1 cellular context compared by ENCODE assay signal in genomic region chr10:44977287-44978212, GRCh38.
A peak's percentile ranks its signal among the peaks of the same experiment; 100 is the strongest.
TF ChIP-seq lines count a peak whose summit lies in the region.

No MANE protein-coding gene starts in this region.

TF ChIP-seq in HepG2, 621 proteins besides CTCF, POLR2A, EP300 and RAD21 (continued from another document and continues in another):
- TF ChIP-seq YY1 (IDR thresholded peaks at IDR 0.05; ENCODE audit: insufficient read depth, insufficient replicate concordance, low read depth, low read length) (peak; percentile 2), ZNF30 (CRISPR knock-in tag; IDR thresholded peaks at IDR 0.05) (no peak), FOXK1 (CRISPR knock-in tag; IDR thresholded peaks at IDR 0.05; ENCODE audit: borderline replicate concordance, low read depth) (no peak), ZNF792 (CRISPR knock-in tag; IDR thresholded peaks at IDR 0.05) (no peak), ZNF512 (CRISPR knock-in tag; IDR thresholded peaks at IDR 0.05) (no peak; the same call in 1 of the 2 replicates), ZNF567 (CRISPR knock-in tag; IDR thresholded peaks at IDR 0.05; ENCODE audit: borderline replicate concordance) (no peak), KDM5B (CRISPR knock-in tag; IDR thresholded peaks at IDR 0.05; ENCODE audit: borderline replicate concordance) (peak; percentile 72; the same call in 1 of the 2 replicates), ARNT2 (CRISPR knock-in tag; IDR thresholded peaks at IDR 0.05; ENCODE audit: low read depth) (peak; percentile 60; the same call in 1 of the 2 replicates), ZNF770 (CRISPR knock-in tag; IDR thresholded peaks at IDR 0.05) (no peak), ZNF678 (CRISPR knock-in tag; IDR thresholded peaks at IDR 0.05) (0 out of 2 replicates have a peak, but pooled peaks have one; percentile 28), JARID2 (CRISPR knock-in tag; IDR thresholded peaks at IDR 0.05; ENCODE audit: insufficient replicate concordance) (no peak), ZIK1 (CRISPR knock-in tag; IDR thresholded peaks at IDR 0.05; ENCODE audit: borderline replicate concordance, low read depth) (no peak), ZNF256 (CRISPR knock-in tag; conservative IDR thresholded peaks at IDR 0.05) (no peak), NFKBIZ (CRISPR knock-in tag; IDR thresholded peaks at IDR 0.05) (no peak), IRF2 (CRISPR knock-in tag; IDR thresholded peaks at IDR 0.05) (peak; percentile 27; the same call in 1 of the 2 replicates), RNF2 (conservative IDR thresholded peaks at IDR 0.05; ENCODE audit: low read depth) (no peak), PBX3 (CRISPR knock-in tag; IDR thresholded peaks at IDR 0.05; ENCODE audit: borderline replicate concordance) (0 out of 2 replicates have a peak, but pooled peaks have one; percentile 30), ZNF569 (CRISPR knock-in tag; IDR thresholded peaks at IDR 0.05; ENCODE audit: borderline replicate concordance) (no peak), ZNF354B (CRISPR knock-in tag; IDR thresholded peaks at IDR 0.05) (peak; percentile 61; the same call in 1 of the 2 replicates), RXRB (CRISPR knock-in tag; IDR thresholded peaks at IDR 0.05; ENCODE audit: borderline replicate concordance) (no peak; the same call in 1 of the 2 replicates), KAT8 (CRISPR knock-in tag; IDR thresholded peaks at IDR 0.05) (0 out of 2 replicates have a peak, but pooled peaks have one; percentile 29), SIX4 (CRISPR knock-in tag; IDR thresholded peaks at IDR 0.05) (no peak), TGIF2 (CRISPR knock-in tag; IDR thresholded peaks at IDR 0.05) (no peak), ZBTB8A (CRISPR knock-in tag; IDR thresholded peaks at IDR 0.05; ENCODE audit: borderline replicate concordance, low read depth) (no peak), ZBTB1 (CRISPR knock-in tag; IDR thresholded peaks at IDR 0.05; ENCODE audit: borderline replicate concordance) (no peak), ZUFSP (CRISPR knock-in tag; IDR thresholded peaks at IDR 0.05; ENCODE audit: borderline replicate concordance) (no peak), PREB (CRISPR knock-in tag; IDR thresholded peaks at IDR 0.05) (no peak), ZFX (CRISPR knock-in tag; IDR thresholded peaks at IDR 0.05; ENCODE audit: low read depth) (no peak; the same call in 1 of the 2 replicates), ZNF121 (CRISPR knock-in tag; IDR thresholded peaks at IDR 0.05) (0 out of 2 replicates have a peak, but pooled peaks have one; percentile 12), ZNF260 (CRISPR knock-in tag; IDR thresholded peaks at IDR 0.05; ENCODE audit: borderline replicate concordance, low read depth) (no peak), PPARG (CRISPR knock-in tag; conservative IDR thresholded peaks at IDR 0.05) (no peak), NCOA2 (CRISPR knock-in tag; IDR thresholded peaks at IDR 0.05) (no peak; the same call in 1 of the 2 replicates), PATZ1 (CRISPR knock-in tag; IDR thresholded peaks at IDR 0.05) (peak; percentile 42; the same call in 1 of the 2 replicates), ZFP62 (CRISPR knock-in tag; IDR thresholded peaks at IDR 0.05) (no peak), DNMT3B (CRISPR knock-in tag; conservative IDR thresholded peaks at IDR 0.05) (no peak), ZNF253 (CRISPR knock-in tag; IDR thresholded peaks at IDR 0.05; ENCODE audit: borderline replicate concordance) (no peak), JUNB (CRISPR knock-in tag; IDR thresholded peaks at IDR 0.05; ENCODE audit: borderline replicate concordance) (no peak), ZNF841 (CRISPR knock-in tag; IDR thresholded peaks at IDR 0.05; ENCODE audit: borderline replicate concordance) (no peak), ARID4A (CRISPR knock-in tag; IDR thresholded peaks at IDR 0.05; ENCODE audit: borderline replicate concordance) (no peak), POGZ (CRISPR knock-in tag; IDR thresholded peaks at IDR 0.05) (no peak), TOPORS (CRISPR knock-in tag; IDR thresholded peaks at IDR 0.05) (no peak), DBP (CRISPR knock-in tag; IDR thresholded peaks at IDR 0.05; ENCODE audit: not compliant biosample characterization) (no peak), HOXA7 (CRISPR knock-in tag; IDR thresholded peaks at IDR 0.05) (no peak), ZNF335 (CRISPR knock-in tag; IDR thresholded peaks at IDR 0.05) (no peak), ZNF768 (CRISPR knock-in tag; IDR thresholded peaks at IDR 0.05) (peak; percentile 52; the same call in 1 of the 2 replicates), TAF1 (CRISPR knock-in tag; IDR thresholded peaks at IDR 0.05) (no peak), SATB2 (CRISPR knock-in tag; IDR thresholded peaks at IDR 0.05) (no peak), ZNF337 (CRISPR knock-in tag; IDR thresholded peaks at IDR 0.05; ENCODE audit: borderline replicate concordance, low read depth) (no peak), TRIM22 (IDR thresholded peaks at IDR 0.05) (no peak), MNT (IDR thresholded peaks at IDR 0.05) (no peak)
